1 cellular context compared by ENCODE assay signal in genomic region chr20:33209789-33210188, GRCh38.
TF ChIP-seq lines count a peak whose summit lies in the region.

No MANE protein-coding gene starts in this region.

TF ChIP-seq in HepG2, 621 proteins besides CTCF, POLR2A, EP300 and RAD21 (continued from another document and continues in another):
- TF ChIP-seq TARDBP (CRISPR knock-in tag; IDR thresholded peaks at IDR 0.05) (peak; percentile 76; the same call in 1 of the 2 replicates), IRF2 (CRISPR knock-in tag; IDR thresholded peaks at IDR 0.05) (peak; percentile 98), IRF1 (CRISPR knock-in tag; IDR thresholded peaks at IDR 0.05; ENCODE audit: low read depth) (no peak), REL (CRISPR knock-in tag; conservative IDR thresholded peaks at IDR 0.05) (peak; percentile 89), ZNF33A (CRISPR knock-in tag; IDR thresholded peaks at IDR 0.05; ENCODE audit: borderline replicate concordance) (no peak), ZNF724P (CRISPR knock-in tag; IDR thresholded peaks at IDR 0.05; ENCODE audit: borderline replicate concordance) (peak; percentile 89; the same call in 1 of the 2 replicates), ZFP36 (IDR thresholded peaks at IDR 0.05; ENCODE audit: borderline replicate concordance, low read depth, low read length, partially characterized antibody) (no peak), TRAFD1 (CRISPR knock-in tag; IDR thresholded peaks at IDR 0.05; ENCODE audit: borderline replicate concordance) (no peak), NBN (conservative IDR thresholded peaks at IDR 0.05) (no peak), ZBTB7A (CRISPR knock-in tag; IDR thresholded peaks at IDR 0.05) (peak; percentile 48; the same call in 1 of the 2 replicates), XRCC5 (optimal IDR thresholded peaks at IDR 0.05; ENCODE audit: low read length) (peak; percentile 94), ATF5 (CRISPR knock-in tag; IDR thresholded peaks at IDR 0.05; ENCODE audit: low read depth) (no peak), RXRA (CRISPR knock-in tag; IDR thresholded peaks at IDR 0.05) (no peak; the same call in 1 of the 2 replicates), TEAD2 (CRISPR knock-in tag; IDR thresholded peaks at IDR 0.05) (peak; percentile 98), CBX2 (IDR thresholded peaks at IDR 0.05; ENCODE audit: low read depth, low read length) (no peak), CBX2 (CRISPR knock-in tag; IDR thresholded peaks at IDR 0.05; ENCODE audit: low read depth) (no peak), FOXP1 (IDR thresholded peaks at IDR 0.05) (no peak), FOXP1 (CRISPR knock-in tag; IDR thresholded peaks at IDR 0.05) (0 out of 2 replicates have a peak, but pooled peaks have one; percentile 8), SIN3B (IDR thresholded peaks at IDR 0.05; ENCODE audit: low read length) (no peak), ZNF720 (CRISPR knock-in tag; IDR thresholded peaks at IDR 0.05) (peak; percentile 91; the same call in 1 of the 2 replicates), HBP1 (CRISPR knock-in tag; IDR thresholded peaks at IDR 0.05; ENCODE audit: low read depth) (peak; percentile 98), MXD4 (CRISPR knock-in tag; IDR thresholded peaks at IDR 0.05) (peak; percentile 94), ZNF660 (CRISPR knock-in tag; IDR thresholded peaks at IDR 0.05; ENCODE audit: borderline replicate concordance, low read depth) (0 out of 2 replicates have a peak, but pooled peaks have one; percentile 67), NFIB (CRISPR knock-in tag; IDR thresholded peaks at IDR 0.05; ENCODE audit: borderline replicate concordance) (no peak), NFE2 (CRISPR knock-in tag; IDR thresholded peaks at IDR 0.05) (peak; percentile 61; the same call in 1 of the 2 replicates), MLLT10 (CRISPR knock-in tag; IDR thresholded peaks at IDR 0.05) (no peak), ZNF460 (CRISPR knock-in tag; IDR thresholded peaks at IDR 0.05; ENCODE audit: borderline replicate concordance) (no peak), ZBTB40 (IDR thresholded peaks at IDR 0.05) (no peak), ZBTB40 (CRISPR knock-in tag; IDR thresholded peaks at IDR 0.05) (peak; percentile 80; the same call in 1 of the 2 replicates), HOXA7 (CRISPR knock-in tag; IDR thresholded peaks at IDR 0.05) (peak; percentile 98), HINFP (CRISPR knock-in tag; IDR thresholded peaks at IDR 0.05; ENCODE audit: low read depth) (peak; percentile 85; the same call in 1 of the 2 replicates), ZFP90 (CRISPR knock-in tag; IDR thresholded peaks at IDR 0.05; ENCODE audit: borderline replicate concordance) (peak; percentile 89), MLX (CRISPR knock-in tag; IDR thresholded peaks at IDR 0.05) (peak; percentile 79), FOXJ3 (CRISPR knock-in tag; IDR thresholded peaks at IDR 0.05; ENCODE audit: borderline replicate concordance) (no peak), HNRNPL (IDR thresholded peaks at IDR 0.05; ENCODE audit: low read depth, low read length) (no peak), GABPA (IDR thresholded peaks at IDR 0.05; ENCODE audit: low read depth, low read length) (no peak; the same call in 1 of the 2 replicates), GABPA (CRISPR knock-in tag; IDR thresholded peaks at IDR 0.05; ENCODE audit: low read depth) (peak; percentile 65), ZNF12 (CRISPR knock-in tag; IDR thresholded peaks at IDR 0.05) (peak; percentile 88), ZNF232 (CRISPR knock-in tag; IDR thresholded peaks at IDR 0.05; ENCODE audit: borderline replicate concordance) (peak; percentile 99), TOE1 (CRISPR knock-in tag; IDR thresholded peaks at IDR 0.05) (no peak; the same call in 1 of the 2 replicates), ATF3 (CRISPR knock-in tag; IDR thresholded peaks at IDR 0.05) (peak; percentile 84), GRHL1 (CRISPR knock-in tag; conservative IDR thresholded peaks at IDR 0.05) (no peak), ZNF557 (CRISPR knock-in tag; IDR thresholded peaks at IDR 0.05) (peak; percentile 99), ADNP (CRISPR knock-in tag; IDR thresholded peaks at IDR 0.05) (no peak), RORA (CRISPR knock-in tag; IDR thresholded peaks at IDR 0.05) (no peak), DNMT3B (CRISPR knock-in tag; conservative IDR thresholded peaks at IDR 0.05) (peak; percentile 100), CENPBD1 (CRISPR knock-in tag; IDR thresholded peaks at IDR 0.05; ENCODE audit: borderline replicate concordance, low read depth) (peak; percentile 76; the same call in 1 of the 2 replicates), TBX3 (IDR thresholded peaks at IDR 0.05; ENCODE audit: borderline replicate concordance) (peak; percentile 73)
